ENCODE assay signal across 7 cellular contexts in genomic region chr19:2055871-2056809, GRCh38. TPM values are rescaled to one million over a fixed set of nuclear protein-coding genes. Genes with fewer than 3 reads are reported as not detected.
DNase-seq lines count a peak whose midpoint lies in the region; ATAC-seq, FAIRE-seq and TF ChIP-seq lines count a peak whose summit lies in the region.

No MANE protein-coding gene starts in this region.

- H3F3A ChIP-seq in PC-3 (ENCODE audit: low read length, unreplicated experiment): no peaks in the 10 kb centered on the region

- 30 to 40% methylated on average over 15 to 22 of the region's 22 CpGs for WGBS in aorta, 2 donors

- H3K27ac Mint-ChIP-seq in memory B cell: peak overlapping the region; percentile 99

- H3K4me1 Mint-ChIP-seq in memory B cell: peaks cover 40% of the 10 kb centered on the region

- intact Hi-C loops in PC-3 (cut with micrococcal nuclease): no loop called here
- intact Hi-C loops in aorta (cut with DNase I): no loop called here

- ATAC-seq in PC-3: peak; percentile 25
- no peak for ATAC-seq in memory B cell (ENCODE audit: low read depth)
- peak; percentile 40 for ATAC-seq in aorta (ENCODE audit: low FRiP score)
- ATAC-seq in HG03175 (IDR thresholded peaks at IDR 0.05; ENCODE audit: unreplicated experiment): no peak

- H3K36me3 Mint-ChIP-seq in memory B cell: no peaks in the 10 kb centered on the region

- BruUV-seq in PC-3 (replicated peaks; lab: Mats Ljungman, UMichigan): no TSS peak

- FAIRE-seq in GM12892 (lab: Jason Lieb, UNC): peak; percentile 87

- no peaks in the 10 kb centered on the region for H3K9me3 Mint-ChIP-seq in memory B cell

- peak overlapping the region; percentile 57 for H3K9ac ChIP-seq in PC-3 (ENCODE audit: low read length)

- H3K27me3 Mint-ChIP-seq in memory B cell: no peaks in the 10 kb centered on the region

- peak overlapping the region; percentile 53; the same call in 1 of the 2 replicates for H2AFZ ChIP-seq in PC-3 (ENCODE audit: low read length)

- 0 out of 2 replicates have a peak, but pooled peaks have one; percentile 33 for TF ChIP-seq CTCF in PC-3 (conservative IDR thresholded peaks at IDR 0.05; ENCODE audit: low read depth, low read length)

- H3K4me3 Mint-ChIP-seq in memory B cell: peak overlapping the region; percentile 66

- H3K27me3 ChIP-seq in PC-3 (ENCODE audit: low read length) (no peaks in the 10 kb centered on the region), aorta (ENCODE audit: control insufficient read depth in 1 of 2, insufficient read depth in 2 of 2, low read length in 1 of 2) (no peaks in the 10 kb centered on the region)

- peak overlapping the region; percentile 73 for H3K4me2 ChIP-seq in PC-3 (ENCODE audit: low read length)

- H4K20me1 ChIP-seq in PC-3 (ENCODE audit: low read length): no peaks in the 10 kb centered on the region

- H3K9me3 ChIP-seq in PC-3 (ENCODE audit: low read length) (no peaks in the 10 kb centered on the region), aorta (ENCODE audit: control insufficient read depth, low read length) (no peaks in the 10 kb centered on the region)

- POLR2A ChIA-PET in PC-3 (lab: Charles Lee; ENCODE audit: unreplicated experiment): no interaction called here

- CTCF ChIA-PET in PC-3 (lab: Charles Lee): interaction anchor here (0.5 to 0.6 kb wide), 2 partner anchors 21 to 245 kb away, joined by 4 to 8 read pairs; no protein-coding TSS in a partner anchor

- peak overlapping the region; percentile 67 for H3K27ac ChIP-seq in PC-3 (ENCODE audit: low read length)
- H3K27ac ChIP-seq in caudate nucleus (ENCODE audit: low read depth, low read length): peak overlapping the region; percentile 89
- H3K27ac ChIP-seq in aorta (ENCODE audit: low read depth in 1 of 2, low read length in 2 of 2): peak overlapping the region in 1 of 2 donors; percentile 5

- TF ChIP-seq POLR2A in GM12892 (IDR thresholded peaks at IDR 0.05; ENCODE audit: low read depth, low read length): peak; percentile 46; the same call in 1 of the 2 replicates

- H3K4me1 ChIP-seq in PC-3 (ENCODE audit: insufficient read depth, low read length) (peaks cover 40% of the 10 kb centered on the region), aorta (ENCODE audit: control insufficient read depth in 1 of 2, insufficient read depth in 2 of 2, low read length in 2 of 2) (no peaks in the 10 kb centered on the region)

- H3K36me3 ChIP-seq in PC-3 (ENCODE audit: low read depth, low read length) (no peaks in the 10 kb centered on the region), aorta (ENCODE audit: control insufficient read depth in 1 of 2, insufficient read depth in 2 of 2, low read length in 1 of 2) (no peaks in the 10 kb centered on the region)

- no peaks in the 10 kb centered on the region for H3K9me2 ChIP-seq in PC-3 (replicated peaks; ENCODE audit: low read length)

- no peaks in the 10 kb centered on the region for H3K79me2 ChIP-seq in PC-3 (ENCODE audit: low read length)

- DNase-seq in GM12892 (ENCODE audit: insufficient read length) (no peak), PC-3 (peak; percentile 62), caudate nucleus (lab: John Stamatoyannopoulos, UW) (peak in 1 of 61 donors; percentile 49), memory B cell (ENCODE audit: low spot score in 2 of 2) (no peak), aorta (peak in 1 of 2 donors; percentile 73), NCI-H526 (lab: John Stamatoyannopoulos, UW) (no peak)

- H3K4me3 ChIP-seq in PC-3 (ENCODE audit: low read length) (peak overlapping the region; percentile 42; the same call in 1 of the 2 replicates), aorta (ENCODE audit: low read length in 2 of 2) (no peak overlapping the region)

RNA-seq across cellular contexts. Expression of gene MKNK2, which starts 5.1 kb away (rescaled TPM):
- 245 TPM for polyA plus RNA-seq in GM12892 (2012; ENCODE audit: missing spikeins)
- total RNA-seq in PC-3 (2014; rRNA removed) (95.4 and 96.8 TPM in 2 replicates), aorta (100 to 1,000 TPM in 1 of 2 donors, 10 to 100 TPM in 1; 93.0 to 103 TPM)
- 10 to 100 TPM; 49.3 to 68.1 TPM for polyA plus RNA-seq in aorta

RNA-seq across cellular contexts. Expression of gene MOB3A, which starts 40.0 kb away (rescaled TPM):
- 113 TPM for polyA plus RNA-seq in GM12892 (2012; ENCODE audit: missing spikeins)
- total RNA-seq in PC-3 (2014; rRNA removed) (15.1 and 24.8 TPM in 2 replicates), aorta (10 to 100 TPM; 41.1 to 43.6 TPM)
- 10 to 100 TPM; 12.5 to 15.5 TPM for polyA plus RNA-seq in aorta

RNA-seq across cellular contexts. Expression of gene IZUMO4, which starts 40.6 kb away (rescaled TPM):
- 43.2 TPM for polyA plus RNA-seq in GM12892 (2012; ENCODE audit: missing spikeins)
- total RNA-seq in PC-3 (2014; rRNA removed) (1.0 and 3.6 TPM in 2 replicates), aorta (1 to 10 TPM; 1.6 to 3.6 TPM)
- 10 to 100 TPM in 1 of 2 donors, 1 to 10 TPM in 1; 5.5 to 25.2 TPM for polyA plus RNA-seq in aorta

RNA-seq across cellular contexts. Expression of gene BTBD2, which starts 40.6 kb away (rescaled TPM):
- 29.0 TPM for polyA plus RNA-seq in GM12892 (2012; ENCODE audit: missing spikeins)
- total RNA-seq in PC-3 (2014; rRNA removed) (72.0 and 94.0 TPM in 2 replicates), aorta (10 to 100 TPM; 46.2 to 62.7 TPM)
- 10 to 100 TPM; 27.5 to 56.7 TPM for polyA plus RNA-seq in aorta

Comparison
In these comparisons a context has a peak if more than half of its experiments do, and no peak if none do; other contexts are left out.
1. ATAC-seq: peak in PC-3 (single experiment) and aorta (single experiment); none in memory B cell (single experiment) and HG03175 (single experiment).